In the genomic region with DNA sequence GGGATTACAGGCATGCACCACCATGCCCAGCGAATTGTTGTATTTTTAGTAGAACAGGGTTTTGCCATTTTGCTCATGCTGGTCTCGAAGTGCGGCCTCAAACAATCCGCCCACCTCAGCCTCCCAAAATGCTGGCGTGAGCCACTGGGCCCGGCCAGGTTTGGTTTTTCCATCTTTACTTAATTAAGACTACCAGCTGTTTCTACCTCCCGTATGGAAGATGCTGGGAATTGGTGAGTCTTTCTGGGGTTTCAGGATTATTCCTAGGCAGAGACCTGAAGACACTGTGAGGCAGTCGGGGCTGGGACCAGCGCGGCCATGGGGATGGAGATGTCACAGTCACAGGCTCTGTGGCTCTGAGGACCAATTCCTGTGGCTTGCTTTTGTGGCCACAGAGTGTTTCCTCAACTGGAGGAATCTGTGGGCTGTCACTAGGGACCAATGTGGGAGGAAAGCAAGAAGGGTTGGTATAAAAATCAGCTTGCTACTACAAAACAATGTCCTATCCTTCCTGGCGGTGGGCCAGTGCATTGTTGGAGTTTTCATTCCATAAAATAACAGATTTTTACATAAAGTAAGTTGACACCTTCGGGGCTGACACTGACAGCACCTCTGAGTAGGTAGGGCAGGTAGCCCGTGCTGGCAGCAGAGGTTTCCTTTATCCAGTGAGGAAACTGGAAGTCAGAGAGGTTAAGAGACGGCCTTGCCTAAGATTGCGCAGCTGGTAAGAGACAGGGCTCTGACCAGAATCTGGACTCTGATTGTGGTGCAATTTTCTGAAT, we compare ENCODE assay signal across 14 cellular contexts. TPM values are rescaled to one million over a fixed set of nuclear protein-coding genes. Genes with fewer than 3 reads are reported as not detected.
DNase-seq lines count a peak whose midpoint lies in the region; ATAC-seq, FAIRE-seq and TF ChIP-seq lines count a peak whose summit lies in the region.
"Had no signal": no experiment of that assay in that cellular context is flagged by ENCODE, and none has a peak within 500 bp of the region (broad histone marks: within the 10 kb centered on the region; RNA-seq: fewer than 3 reads in every experiment).

No MANE protein-coding gene starts in this region.

- FAIRE-seq in A549 (lab: Jason Lieb, UNC) (no peak), GM12892 (lab: Jason Lieb, UNC) (no peak)

- H4K20me1 ChIP-seq in osteoblast (ENCODE audit: insufficient read depth, low read length): no peaks in the 10 kb centered on the region

- ATAC-seq in A549: no peak
- ATAC-seq in Panc1: no peak
- ATAC-seq in HG03457 (IDR thresholded peaks at IDR 0.05; ENCODE audit: unreplicated experiment): no peak

- WGBS in A549 (ENCODE audit: missing lambda C conversion rate): 94% methylated on average over 15 of the region's 15 CpGs
- 69 to 76% methylated on average over 9 to 15 of the region's 15 CpGs for WGBS in esophagus squamous epithelium, 2 donors

- no peaks in the 10 kb centered on the region for H3K27me3 ChIP-seq in Panc1 (ENCODE audit: control insufficient read depth, insufficient read depth, low read length)
- no peaks in the 10 kb centered on the region for H3K27me3 ChIP-seq in duodenal mucosa (ENCODE audit: control insufficient read depth in 1 of 2, insufficient read depth in 2 of 2, low read length in 2 of 2)
- H3K27me3 ChIP-seq in osteoblast (ENCODE audit: insufficient read depth, low read length): no peaks in the 10 kb centered on the region
- no peaks in the 10 kb centered on the region for H3K27me3 ChIP-seq in esophagus squamous epithelium
- H3K27me3 ChIP-seq: left lung had no signal

- TF ChIP-seq EP300 in A549 (IDR thresholded peaks at IDR 0.05): no peak

- no peak for TF ChIP-seq RAD21 in A549 (conservative IDR thresholded peaks at IDR 0.05 in 1 of 2, IDR thresholded peaks at IDR 0.05 in 1 of 2)

- peak overlapping the region; percentile 31 to 60 for H3K9ac ChIP-seq in duodenal mucosa (ENCODE audit: low read depth in 1 of 2, low read length in 2 of 2)
- H3K9ac ChIP-seq: KMS-11 had no signal

- no peak for TF ChIP-seq POLR2A in A549 (IDR thresholded peaks at IDR 0.05; ENCODE audit: low read length)
- no peak for TF ChIP-seq POLR2A in esophagus squamous epithelium (IDR thresholded peaks at IDR 0.05)
- TF ChIP-seq POLR2A in GM12892 (IDR thresholded peaks at IDR 0.05; ENCODE audit: low read depth, low read length): no peak

- BruUV-seq in Panc1 (replicated peaks; lab: Mats Ljungman, UMichigan): no TSS peak

- no peaks in the 10 kb centered on the region for H3K36me3 ChIP-seq in Panc1 (ENCODE audit: control insufficient read depth, insufficient read depth, low read length)
- no peaks in the 10 kb centered on the region for H3K36me3 ChIP-seq in duodenal mucosa (ENCODE audit: control insufficient read depth in 1 of 2, insufficient read depth in 2 of 2, low read length in 2 of 2)
- no peaks in the 10 kb centered on the region for H3K36me3 ChIP-seq in osteoblast (ENCODE audit: insufficient read depth, low read length)
- H3K36me3 ChIP-seq in esophagus squamous epithelium: no peaks in the 10 kb centered on the region
- H3K36me3 ChIP-seq: left lung had no signal

- CTCF ChIA-PET in A549 (lab: Yijun Ruan, JAX): interaction anchor here (0.6 to 12.9 kb wide), 7 partner anchors 11 to 106 kb away, joined by 3 to 92 read pairs (median 3); no protein-coding TSS in a partner anchor
- CTCF ChIA-PET in Panc1 (lab: Charles Lee): no interaction called here

- peaks cover 78% of the 10 kb centered on the region for H3K4me1 ChIP-seq in A549
- H3K4me1 ChIP-seq in Panc1 (ENCODE audit: control insufficient read depth, insufficient read depth, low read length): peaks cover 32% of the 10 kb centered on the region
- H3K4me1 ChIP-seq in duodenal mucosa (ENCODE audit: control insufficient read depth in 1 of 2, insufficient read depth in 2 of 2, low read length in 2 of 2): peaks cover 80 to 84% of the 10 kb centered on the region in 2 donors
- H3K4me1 ChIP-seq in osteoblast (ENCODE audit: insufficient read depth, low read length): peaks cover 46% of the 10 kb centered on the region
- peaks cover 43 to 94% (median 56%) of the 10 kb centered on the region in 3 donors for H3K4me1 ChIP-seq in esophagus squamous epithelium

- intact Hi-C loops in Panc1 (cut with micrococcal nuclease; ENCODE audit: unreplicated experiment): no loop called here
- intact Hi-C loops in esophagus squamous epithelium (cut with DNase I): loop anchor here (10.0 kb wide), 1 partner anchor 49 kb away; no protein-coding TSS in a partner anchor

- peak overlapping the region; percentile 97 to 99 for H3K27ac ChIP-seq in A549
- peak overlapping the region; percentile 29; the same call in 1 of the 2 replicates for H3K27ac ChIP-seq in Panc1 (ENCODE audit: low read length)
- H3K27ac ChIP-seq in duodenal mucosa (ENCODE audit: low read depth, low read length): peak overlapping the region; percentile 49
- no peak overlapping the region for H3K27ac ChIP-seq in osteoblast (ENCODE audit: low read depth, low read length)
- peak overlapping the region in 2 of 4 donors; percentile 94 to 98 for H3K27ac ChIP-seq in esophagus squamous epithelium
- H3K27ac ChIP-seq: KMS-11, left lung had no signal

- in situ Hi-C loops in Panc1 (cut with HindIII; ENCODE audit: low pct_unique_long_range_greater_than_20kb, low sequenced_read_pairs): no loop called here

- POLR2A ChIA-PET in A549 (lab: Yijun Ruan, JAX): no interaction called here
- POLR2A ChIA-PET in Panc1 (lab: Charles Lee): interaction anchor here (0.6 kb wide), 1 partner anchor 10 kb away, joined by 3 read pairs; no protein-coding TSS in a partner anchor

- H3K79me2 ChIP-seq in osteoblast (ENCODE audit: insufficient read depth, low read length): no peaks in the 10 kb centered on the region

- no peak for TF ChIP-seq CTCF in A549 (IDR thresholded peaks at IDR 0.05)
- TF ChIP-seq CTCF in Panc1 (IDR thresholded peaks at IDR 0.05): no peak
- TF ChIP-seq CTCF in osteoblast (IDR thresholded peaks at IDR 0.05; ENCODE audit: extremely low read depth, low read depth, low read length): no peak
- no peak for TF ChIP-seq CTCF in esophagus squamous epithelium (IDR thresholded peaks at IDR 0.05)

- H3K9me3 ChIP-seq in A549 (no peaks in the 10 kb centered on the region), Panc1 (ENCODE audit: control insufficient read depth, insufficient read depth, low read depth, low read length) (no peaks in the 10 kb centered on the region), duodenal mucosa (ENCODE audit: control insufficient read depth in 1 of 2, low read length in 2 of 2) (no peaks in the 10 kb centered on the region), osteoblast (ENCODE audit: low read depth, low read length) (no peaks in the 10 kb centered on the region), esophagus squamous epithelium (no peaks in the 10 kb centered on the region)
- H3K9me3 ChIP-seq: left lung had no signal

- DNase-seq in A549 (ENCODE audit: low read depth in 1 of 2, low spot score in 1 of 2): no peak
- DNase-seq in Panc1 (ENCODE audit: low read depth, low spot score): no peak
- peak; percentile 57 for DNase-seq in osteoblast (ENCODE audit: insufficient read length, low spot score, missing footprints)
- no peak for DNase-seq in SW 1271 (lab: John Stamatoyannopoulos, UW)
- DNase-seq in esophagus squamous epithelium (lab: John Stamatoyannopoulos, UW): no peak
- no peak for DNase-seq in GM12892 (ENCODE audit: insufficient read length)
- DNase-seq: activated B cell treated with CpG ODN at 0.5 μM for 24 hours; activated CD8-positive, alpha-beta memory T cell treated with anti-CD3 and anti-CD28 coated beads, Interleukin-2, amount 50 U/mL, for 4 hours; NCI-H146; occipital lobe had no signal

- H3K4me2 ChIP-seq in A549: peak overlapping the region; percentile 22
- H3K4me2 ChIP-seq in osteoblast (ENCODE audit: insufficient read depth, low read length): peak overlapping the region; percentile 8
- H3K4me2 ChIP-seq: KMS-11 had no signal

- no peak overlapping the region for H2AFZ ChIP-seq in osteoblast (ENCODE audit: low read length)

- H3K4me3 ChIP-seq in A549 (no peak overlapping the region), Panc1 (ENCODE audit: low read depth in 2 of 2, low read length in 2 of 2) (no peak overlapping the region), duodenal mucosa (ENCODE audit: low read depth in 1 of 2, low read length in 2 of 2) (peak overlapping the region; percentile 52 to 59), osteoblast (ENCODE audit: insufficient read depth, low read length) (no peak overlapping the region), esophagus squamous epithelium (no peak overlapping the region)
- H3K4me3 ChIP-seq: left lung had no signal

RNA-seq across cellular contexts. Expression of a gene that starts 8.4 kb away (rescaled TPM):
- 2,791 and 4,959 TPM in 2 replicates for polyA plus RNA-seq in A549 (2011; rRNA removed)
- polyA plus RNA-seq in A549 (2012; cell fraction: cytosol; rRNA removed): 6,916 and 9,060 TPM in 2 replicates
- 2,875 and 3,583 TPM in 2 replicates for polyA plus RNA-seq in A549 (2012; cell fraction: nucleus; rRNA removed)
- 12,354 to 13,747 TPM (median 12,799 TPM) in 3 replicates for polyA plus RNA-seq in A549 (2017; fragmentation: RNase III; extraction: RNeasy Plus Mini Kit Qiagen cat#74134 plus additional on column Dnase treatment)
- 2,337 and 2,680 TPM in 2 replicates for polyA minus RNA-seq in A549 (2011; rRNA and poly(A)+ RNA removed)
- 2,322 TPM for total RNA-seq in Panc1 (2021; ENCODE audit: unreplicated experiment)
- polyA plus RNA-seq in Panc1 (2012; ENCODE audit: insufficient read length): 3,101 TPM
- 1,459 and 1,507 TPM in 2 replicates for total RNA-seq in osteoblast
- 1,000 to 10,000 TPM in 1 of 4 donors, 100 to 1,000 TPM in 3; 716 to 1,904 (median 760) TPM for total RNA-seq in esophagus squamous epithelium
- polyA plus RNA-seq in GM12892 (2012; ENCODE audit: missing spikeins): 1,700 TPM

RNA-seq across cellular contexts. Expression of a gene that starts 25.7 kb away (rescaled TPM):
- polyA plus RNA-seq in A549 (2011; rRNA removed) (1.2 and 1.5 TPM in 2 replicates), A549 (2017; fragmentation: RNase III; extraction: RNeasy Plus Mini Kit Qiagen cat#74134 plus additional on column Dnase treatment) (0.98 to 2.1 TPM (median 1.9 TPM) in 3 replicates)
- polyA plus RNA-seq in A549 (2012; cell fraction: cytosol; rRNA removed): 0.23 and 0.29 TPM in 2 replicates
- polyA plus RNA-seq in A549 (2012; cell fraction: nucleus; rRNA removed): 0.22 and 0.32 TPM in 2 replicates
- 2.0 and 2.2 TPM in 2 replicates for polyA minus RNA-seq in A549 (2011; rRNA and poly(A)+ RNA removed)
- total RNA-seq in Panc1 (2021; ENCODE audit: unreplicated experiment) (0.13 TPM), osteoblast (5.6 and 8.0 TPM in 2 replicates), esophagus squamous epithelium (1 to 10 TPM in 1 of 4 donors, under 1 TPM in 3; 0.08 to 2.7 (median 0.39) TPM)
- polyA plus RNA-seq in Panc1 (2012; ENCODE audit: insufficient read length): 0.59 TPM
- polyA plus RNA-seq in GM12892 (2012; ENCODE audit: missing spikeins): 1.1 TPM

RNA-seq across cellular contexts. Expression of a gene that starts 58.5 kb away (rescaled TPM):
- 3.8 and 5.8 TPM in 2 replicates for polyA plus RNA-seq in A549 (2011; rRNA removed)
- polyA plus RNA-seq in A549 (2012; cell fraction: cytosol; rRNA removed): 8.7 and 11.4 TPM in 2 replicates
- 10.1 and 10.9 TPM in 2 replicates for polyA plus RNA-seq in A549 (2012; cell fraction: nucleus; rRNA removed)
- 5.0 to 6.6 TPM (median 6.2 TPM) in 3 replicates for polyA plus RNA-seq in A549 (2017; fragmentation: RNase III; extraction: RNeasy Plus Mini Kit Qiagen cat#74134 plus additional on column Dnase treatment)
- polyA minus RNA-seq in A549 (2011; rRNA and poly(A)+ RNA removed): 2.6 and 4.4 TPM in 2 replicates
- total RNA-seq in Panc1 (2021; ENCODE audit: unreplicated experiment): 8.9 TPM
- 17.7 TPM for polyA plus RNA-seq in Panc1 (2012; ENCODE audit: insufficient read length)
- total RNA-seq in osteoblast: 15.9 and 20.3 TPM in 2 replicates
- total RNA-seq in esophagus squamous epithelium: 10 to 100 TPM in 1 of 4 donors, 1 to 10 TPM in 2, under 1 TPM in 1; 0.15 to 10.3 (median 5.0) TPM
- not detected for polyA plus RNA-seq in GM12892 (2012; ENCODE audit: missing spikeins)
- total RNA-seq: activated B cell treated with CpG ODN at 0.5 μM for 24 hours had no signal

Comparison
In these comparisons a context has a peak if more than half of its experiments do, and no peak if none do; other contexts are left out.
1. H3K4me3 ChIP-seq: peak in duodenal mucosa (2 of 2); none in A549 (single experiment), Panc1 (0 of 2), osteoblast (single experiment) and esophagus squamous epithelium (0 of 4).